In genomic region chr2:108396845-108397244, GRCh38 we compare ENCODE assay signal across 13 cellular contexts.
DNase-seq lines count a peak whose midpoint lies in the region; ATAC-seq and TF ChIP-seq lines count a peak whose summit lies in the region.
"Had no signal": no experiment of that assay in that cellular context is flagged by ENCODE, and none has a peak within 500 bp of the region (broad histone marks: within the 10 kb centered on the region; RNA-seq: fewer than 3 reads in every experiment).

No MANE protein-coding gene starts in this region.

- H3K4me3 ChIP-seq in AG09309 (ENCODE audit: control insufficient read depth, low read depth, low read length) (no peak overlapping the region), GM06990 (replicated peaks; ENCODE audit: low read depth, low read length) (no peak overlapping the region)

- ATAC-seq in GM19397 (IDR thresholded peaks at IDR 0.05; ENCODE audit: unreplicated experiment): no peak
- no peak for ATAC-seq in HG03571 (IDR thresholded peaks at IDR 0.05; ENCODE audit: unreplicated experiment)

- no peaks in the 10 kb centered on the region for H3K36me3 ChIP-seq in GM06990 (ENCODE audit: control insufficient read depth, insufficient read depth, low read length)
- H3K36me3 ChIP-seq: neutrophil had no signal

- DNase-seq in AG09309 (ENCODE audit: low read depth) (peak; percentile 7), GM06990 (ENCODE audit: extremely low read depth, insufficient read length) (no peak), NCI-H2171 treated with DMSO at 0.1 percent for 48 hours (lab: John Stamatoyannopoulos, UW) (peak; percentile 44), cerebellar cortex (ENCODE audit: low spot score) (peak; percentile 22), NCI-H2081 treated with DMSO at 0.1 percent for 48 hours (lab: John Stamatoyannopoulos, UW) (no peak)
- DNase-seq in stimulated activated CD4-positive, alpha-beta T cell treated with anti-CD3 and anti-CD28 coated beads, Interleukin-4, amount 100 ng/mL, for 4 hours: no peak
- DNase-seq: activated B cell treated with CpG ODN at 0.5 μM for 24 hours, amygdala, H7, NCI-H1105 had no signal

- TF ChIP-seq CTCF in AG09309 (IDR thresholded peaks at IDR 0.05; ENCODE audit: control insufficient read depth, insufficient read depth, low read depth, low read length, missing control alignments): peak; percentile 48
- TF ChIP-seq CTCF in GM06990 (IDR thresholded peaks at IDR 0.05; ENCODE audit: insufficient read depth, low read length, poor library complexity, severe bottlenecking): peak; percentile 55

- H3K27me3 ChIP-seq in GM06990 (replicated peaks; ENCODE audit: control insufficient read depth, insufficient read depth, low read length): no peaks in the 10 kb centered on the region
- H3K27me3 ChIP-seq: neutrophil had no signal

Comparison
In these comparisons a context has a peak if more than half of its experiments do, and no peak if none do; other contexts are left out.
1. DNase-seq: peak in AG09309 (single experiment), NCI-H2171 treated with DMSO at 0.1 percent for 48 hours (single experiment) and cerebellar cortex (single experiment); none in GM06990 (single experiment), NCI-H2081 treated with DMSO at 0.1 percent for 48 hours (single experiment) and stimulated activated CD4-positive, alpha-beta T cell treated with anti-CD3 and anti-CD28 coated beads, Interleukin-4, amount 100 ng/mL, for 4 hours (0 of 2).